ENCODE assay signal across 8 cellular contexts in genomic region chr7:151875862-151876111, GRCh38. TPM values are rescaled to one million over a fixed set of nuclear protein-coding genes. Genes with fewer than 3 reads are reported as not detected.
A peak's percentile ranks its signal among the peaks of the same experiment; 100 is the strongest.
DNase-seq lines count a peak whose midpoint lies in the region; ATAC-seq and TF ChIP-seq lines count a peak whose summit lies in the region.

No MANE protein-coding gene starts in this region.

- no peaks in the 10 kb centered on the region for H3K27me3 ChIP-seq in Peyer's patch

- BruUV-seq in Calu3 (replicated peaks; lab: Mats Ljungman, UMichigan) = no TSS peak

- H3K4me1 Mint-ChIP-seq in Calu3 (ENCODE audit: low read depth, unreplicated experiment) (no peaks in the 10 kb centered on the region), nephron progenitor cell (peaks cover 7% of the 10 kb centered on the region)

- H3K27me3 Mint-ChIP-seq in Calu3 (ENCODE audit: unreplicated experiment) = peaks cover 59% of the 10 kb centered on the region
- peaks cover 68% of the 10 kb centered on the region for H3K27me3 Mint-ChIP-seq in nephron progenitor cell (ENCODE audit: low read depth, poor library complexity)

- peak overlapping the region; percentile 85 to 100 (median 90) for H3K4me3 ChIP-seq in Peyer's patch

- no peak for TF ChIP-seq POLR2A in Peyer's patch (IDR thresholded peaks at IDR 0.05)

- CTCF ChIA-PET in Calu3 (lab: Charles Lee) = interaction anchor here (0.5 to 1.1 kb wide), 4 partner anchors 12 to 224 kb away, joined by 3 to 6 read pairs (median 4); no protein-coding TSS in a partner anchor

- H3K9me3 ChIP-seq in Peyer's patch = peaks cover 0 to 2% (median 0%) of the 10 kb centered on the region in 4 donors

- ATAC-seq in GM21447 (IDR thresholded peaks at IDR 0.05; ENCODE audit: unreplicated experiment) = no peak
- ATAC-seq in GM21381 (IDR thresholded peaks at IDR 0.05; ENCODE audit: unreplicated experiment) = no peak
- ATAC-seq in GM18870 (IDR thresholded peaks at IDR 0.05; ENCODE audit: unreplicated experiment) = no peak

- H3K36me3 ChIP-seq in Peyer's patch = no peaks in the 10 kb centered on the region

- peak overlapping the region; percentile 36 for H3K27ac Mint-ChIP-seq in Calu3 (ENCODE audit: unreplicated experiment)
- peak overlapping the region; percentile 42 for H3K27ac Mint-ChIP-seq in nephron progenitor cell

- H3K9me3 Mint-ChIP-seq in Calu3 (ENCODE audit: low read depth, unreplicated experiment) (no peaks in the 10 kb centered on the region), nephron progenitor cell (no peaks in the 10 kb centered on the region)

- TF ChIP-seq CTCF in Calu3 (IDR thresholded peaks at IDR 0.05; ENCODE audit: unreplicated experiment) (no peak), Peyer's patch (IDR thresholded peaks at IDR 0.05) (no peak), nephron progenitor cell (IDR thresholded peaks at IDR 0.05) (no peak)

- H3K36me3 Mint-ChIP-seq in Calu3 (ENCODE audit: insufficient read depth, unreplicated experiment) = peaks cover 27% of the 10 kb centered on the region
- no peaks in the 10 kb centered on the region for H3K36me3 Mint-ChIP-seq in nephron progenitor cell (ENCODE audit: low read depth)

- intact Hi-C loops in Calu3 (cut with micrococcal nuclease; ENCODE audit: unreplicated experiment) = no loop called here

- H3K27ac ChIP-seq in Peyer's patch = peak overlapping the region; percentile 93 to 99 (median 94)

- DNase-seq in Calu3 = no peak
- DNase-seq in Peyer's patch = no peak
- peak; percentile 50 for DNase-seq in epidermal melanocyte (ENCODE audit: insufficient read length, low spot score)
- DNase-seq in nephron progenitor cell = no peak
- no peak for DNase-seq in HuH-7 (ENCODE audit: low spot score)

- H3K4me1 ChIP-seq in Peyer's patch = peaks cover 0 to 13% (median 10%) of the 10 kb centered on the region in 4 donors

- H3K4me3 Mint-ChIP-seq in Calu3 (ENCODE audit: low read depth, unreplicated experiment) (peak overlapping the region; percentile 88), nephron progenitor cell (peak overlapping the region; percentile 87)

RNA-seq across cellular contexts. Expression of gene PRKAG2, which starts 1.1 kb away (rescaled TPM):
- total RNA-seq in Calu3 (2022) (22.4 and 22.6 TPM in 2 replicates), Peyer's patch (10 to 100 TPM; 38.8 to 94.4 (median 73.2) TPM)
